In the genomic region with DNA sequence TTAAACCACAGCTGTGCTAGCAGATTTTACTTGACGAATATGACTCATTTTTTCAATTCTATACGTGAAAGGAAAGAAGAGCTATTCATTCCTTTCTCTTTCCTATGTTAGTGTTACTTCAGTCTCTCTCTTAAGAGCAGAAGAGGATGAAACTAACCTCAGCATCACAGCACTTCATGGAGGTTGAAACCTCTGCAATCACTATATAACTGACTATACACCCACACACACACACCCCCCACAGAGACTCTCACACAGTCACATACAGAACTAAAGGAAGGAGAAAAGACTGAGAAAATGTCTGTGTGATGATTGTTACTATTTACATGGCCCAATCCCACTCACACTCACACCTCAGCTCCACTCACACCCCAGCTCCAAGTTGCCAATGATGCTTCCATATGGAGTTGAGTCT, we compare ENCODE assay signal across 12 cellular contexts.
DNase-seq lines count a peak whose midpoint lies in the region; ATAC-seq, FAIRE-seq and TF ChIP-seq lines count a peak whose summit lies in the region.
"Had no signal": no experiment of that assay in that cellular context is flagged by ENCODE, and none has a peak within 500 bp of the region (broad histone marks: within the 10 kb centered on the region; RNA-seq: fewer than 3 reads in every experiment).

No MANE protein-coding gene starts in this region.

- no peaks in the 10 kb centered on the region for H3K36me3 Mint-ChIP-seq in activated naive CD4-positive, alpha-beta T cell treated with anti-CD3 and anti-CD28 coated beads, Interleukin-2, amount 50 U/mL, for 72 hours
- H3K36me3 Mint-ChIP-seq: brain had no signal

- intact Hi-C loops in pancreas (cut with DNase I): no loop called here

- TF ChIP-seq CTCF in pancreas (IDR thresholded peaks at IDR 0.05): no peak

- DNase-seq in GM12891 (ENCODE audit: insufficient read length, low spot score): no peak
- DNase-seq in activated naive CD4-positive, alpha-beta T cell treated with anti-CD3 and anti-CD28 coated beads, Interleukin-2, amount 50 U/mL, for 72 hours (ENCODE audit: low spot score in 2 of 2): peak in 1 of 2 donors; percentile 63
- DNase-seq in pancreas: no peak
- no peak for DNase-seq in NCI-H1105 (lab: John Stamatoyannopoulos, UW)
- no peak for DNase-seq in HT-29 (ENCODE audit: low spot score)
- DNase-seq: Caco-2, thyroid gland had no signal

- H3K27ac Mint-ChIP-seq in activated naive CD4-positive, alpha-beta T cell treated with anti-CD3 and anti-CD28 coated beads, Interleukin-2, amount 50 U/mL, for 72 hours: peak overlapping the region; percentile 41 to 77

- H3K9me3 Mint-ChIP-seq in activated naive CD4-positive, alpha-beta T cell treated with anti-CD3 and anti-CD28 coated beads, Interleukin-2, amount 50 U/mL, for 72 hours: no peaks in the 10 kb centered on the region

- no peaks in the 10 kb centered on the region for H3K4me1 ChIP-seq in pancreas
- H3K4me1 ChIP-seq: Caco-2, thyroid gland had no signal

- H3K27me3 ChIP-seq in pancreas: no peaks in the 10 kb centered on the region
- H3K27me3 ChIP-seq: thyroid gland had no signal

- peak; percentile 95 for ATAC-seq in GM19452 (IDR thresholded peaks at IDR 0.05; ENCODE audit: unreplicated experiment)
- peak; percentile 88 for ATAC-seq in HG03095 (IDR thresholded peaks at IDR 0.05; ENCODE audit: unreplicated experiment)
- peak; percentile 99 for ATAC-seq in activated naive CD4-positive, alpha-beta T cell treated with anti-CD3 and anti-CD28 coated beads, Interleukin-2, amount 50 U/mL, for 72 hours
- no peak for ATAC-seq in esophagus mucosa
- no peak for ATAC-seq in pancreas

- WGBS in pancreas, 2 donors: 49 to 60% methylated on average over 2 of the region's 2 CpGs

- FAIRE-seq in GM12891 (lab: Jason Lieb, UNC): peak; percentile 91
- FAIRE-seq in pancreas (lab: Jason Lieb, UNC): no peak
- FAIRE-seq: RCC 7860 had no signal

- TF ChIP-seq POLR2A in GM12891 (IDR thresholded peaks at IDR 0.05; ENCODE audit: low read depth, low read length): no peak

- H3K9me3 ChIP-seq in pancreas: no peaks in the 10 kb centered on the region
- H3K9me3 ChIP-seq: Caco-2, thyroid gland had no signal

- H3K27ac ChIP-seq in pancreas: no peak overlapping the region
- H3K27ac ChIP-seq: thyroid gland had no signal

- H3K4me3 ChIP-seq in pancreas: no peak overlapping the region
- H3K4me3 ChIP-seq: thyroid gland had no signal

- no peaks in the 10 kb centered on the region for H3K36me3 ChIP-seq in pancreas
- H3K36me3 ChIP-seq: thyroid gland had no signal

TF ChIP-seq in GM12891, 5 proteins besides CTCF, POLR2A, EP300 and RAD21:
- TF ChIP-seq PAX5 (IDR thresholded peaks at IDR 0.05; ENCODE audit: insufficient read depth, low read length, severe bottlenecking) (no peak), POLR2AphosphoS5 (IDR thresholded peaks at IDR 0.05; ENCODE audit: low read depth, low read length) (no peak), POU2F2 (IDR thresholded peaks at IDR 0.05; ENCODE audit: low read depth, low read length) (no peak), TAF1 (IDR thresholded peaks at IDR 0.05; ENCODE audit: low read depth, low read length) (no peak), SPI1 (IDR thresholded peaks at IDR 0.05; ENCODE audit: low read depth, low read length) (no peak)
TF ChIP-seq in GM12891: peak in this region for 0.

Comparison
In these comparisons a context has a peak if more than half of its experiments do, and no peak if none do; other contexts are left out.
1. ATAC-seq: peak in GM19452 (single experiment), HG03095 (single experiment) and activated naive CD4-positive, alpha-beta T cell treated with anti-CD3 and anti-CD28 coated beads, Interleukin-2, amount 50 U/mL, for 72 hours (2 of 2); none in esophagus mucosa (single experiment) and pancreas (0 of 4).